8 cellular contexts compared by ENCODE assay signal in the genomic region with DNA sequence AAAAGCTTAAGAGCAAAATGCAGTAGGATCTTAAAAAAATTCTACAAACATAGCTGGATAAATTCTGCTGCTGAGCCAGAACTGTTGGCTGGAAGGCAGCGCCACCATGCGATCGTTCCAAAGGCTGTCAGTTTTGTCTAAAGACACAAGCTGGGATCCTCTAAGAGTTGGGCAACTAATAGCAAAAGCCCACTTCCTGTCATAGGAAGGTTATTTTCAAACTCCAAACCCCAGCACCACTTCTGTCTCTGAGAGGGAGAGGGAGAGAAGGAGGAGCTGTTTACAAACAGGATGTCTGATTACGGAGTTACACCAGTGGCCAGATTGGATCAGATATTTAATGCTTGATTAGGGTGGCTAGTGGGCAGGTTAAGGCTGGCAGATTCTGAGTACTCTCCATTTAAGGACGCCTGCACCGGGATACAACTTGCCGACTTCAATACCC. TPM values are rescaled to one million over a fixed set of nuclear protein-coding genes. Genes with fewer than 3 reads are reported as not detected.
DNase-seq lines count a peak whose midpoint lies in the region; ATAC-seq and TF ChIP-seq lines count a peak whose summit lies in the region.

No MANE protein-coding gene starts in this region.

- peak; percentile 63 for DNase-seq in CD1c-positive myeloid dendritic cell (ENCODE audit: extremely low spot score)
- peak; percentile 50 to 75 for DNase-seq in HAP-1 (ENCODE audit: low spot score in 2 of 2)
- DNase-seq in RWPE2 (ENCODE audit: low spot score) = no peak
- peak; percentile 33 for DNase-seq in cerebellar cortex (ENCODE audit: low spot score)
- peak in 1 of 2 donors; percentile 49 for DNase-seq in left colon
- DNase-seq in stimulated activated CD4-positive, alpha-beta T cell treated with anti-CD3 and anti-CD28 coated beads, Interleukin-2, amount 100 ng/mL, for 48 hours = peak; percentile 10 to 18

- H3K36me3 ChIP-seq in HAP-1 (replicated peaks) (no peaks in the 10 kb centered on the region), RWPE2 (ENCODE audit: low read depth) (no peaks in the 10 kb centered on the region)

- in situ Hi-C loops in HAP-1 (cut with MboI; ENCODE audit: low sequenced_read_pairs) = no loop called here

- no peaks in the 10 kb centered on the region for H3K9me3 ChIP-seq in HAP-1
- H3K9me3 ChIP-seq in RWPE2 (ENCODE audit: severe bottlenecking) = no peaks in the 10 kb centered on the region

- peak overlapping the region; percentile 55 for H3K27ac ChIP-seq in RWPE2 (ENCODE audit: poor library complexity, severe bottlenecking)

- peak; percentile 90 for TF ChIP-seq CTCF in RWPE2 (IDR thresholded peaks at IDR 0.05; ENCODE audit: poor library complexity, severe bottlenecking)

- H3K27me3 ChIP-seq in HAP-1 (ENCODE audit: low read depth) (no peaks in the 10 kb centered on the region), RWPE2 (ENCODE audit: insufficient read depth, poor library complexity, severe bottlenecking) (no peaks in the 10 kb centered on the region)

- intact Hi-C loops in left colon (cut with DNase I, micrococcal nuclease) = no loop called here

- H3K4me3 ChIP-seq in HAP-1 (no peak overlapping the region), RWPE2 (ENCODE audit: severe bottlenecking) (no peak overlapping the region)

- peaks cover 39% of the 10 kb centered on the region for H3K4me1 ChIP-seq in HAP-1
- peaks cover 46% of the 10 kb centered on the region for H3K4me1 ChIP-seq in RWPE2 (ENCODE audit: insufficient read depth, poor library complexity, severe bottlenecking)

- ATAC-seq in RWPE2 (ENCODE audit: low read depth) (peak; percentile 74), left colon (peak; percentile 36), HG03097 (IDR thresholded peaks at IDR 0.05; ENCODE audit: low FRiP score, unreplicated experiment) (no peak), GM21737 (IDR thresholded peaks at IDR 0.05; ENCODE audit: unreplicated experiment) (no peak)

RNA-seq across cellular contexts. Expression of a gene that starts 44.0 kb away (rescaled TPM):
- total RNA-seq in left colon = 10 to 100 TPM; 43.1 to 49.4 TPM

Comparison
In these comparisons a context has a peak if more than half of its experiments do, and no peak if none do; other contexts are left out.
1. ATAC-seq: peak in RWPE2 (single experiment) and left colon (single experiment); none in HG03097 (single experiment) and GM21737 (single experiment).